ENCODE assay signal across 15 cellular contexts in the genomic region with DNA sequence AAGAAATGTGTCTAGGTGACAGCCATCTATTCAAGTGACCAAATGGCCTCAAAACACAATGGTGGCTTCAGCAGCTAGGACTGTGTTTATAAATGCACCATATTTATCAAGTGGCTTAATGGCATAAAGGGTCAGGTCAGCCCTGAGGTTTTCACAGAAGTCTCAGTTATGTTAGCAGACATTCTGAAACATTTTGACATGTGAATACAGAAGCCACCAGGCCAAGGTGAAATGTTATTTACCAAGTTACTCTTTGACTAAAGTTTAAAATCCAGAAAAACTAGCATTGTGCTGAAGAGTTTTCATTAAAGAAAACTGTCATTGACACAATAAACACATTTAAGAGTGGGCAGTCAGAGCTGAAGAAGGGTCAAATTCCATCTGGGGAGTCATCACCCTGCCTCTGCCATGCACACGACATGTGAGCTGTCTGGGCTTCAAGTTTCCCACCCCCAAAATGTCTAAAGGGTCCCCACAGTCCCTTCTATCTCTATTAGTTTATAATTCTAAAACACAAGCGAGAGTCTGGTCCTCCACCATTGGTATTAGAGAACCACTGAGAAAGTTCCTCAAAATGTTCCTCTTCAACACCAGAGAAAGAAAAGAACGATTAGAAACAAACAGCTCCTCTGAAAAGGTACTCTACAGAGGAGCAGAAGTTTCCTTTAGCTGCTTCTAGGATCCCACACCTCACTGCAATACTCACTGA.
DNase-seq lines count a peak whose midpoint lies in the region; ATAC-seq, FAIRE-seq and TF ChIP-seq lines count a peak whose summit lies in the region.
"Had no signal": no experiment of that assay in that cellular context is flagged by ENCODE, and none has a peak within 500 bp of the region (broad histone marks: within the 10 kb centered on the region; RNA-seq: fewer than 3 reads in every experiment).

No MANE protein-coding gene starts in this region.

- ATAC-seq in A549 (peak; percentile 16 to 30; a peak in 2 of 6 replicates), gastroesophageal sphincter (no peak)
- ATAC-seq: effector memory CD8-positive, alpha-beta T cell had no signal

- no peak overlapping the region for H3K9ac ChIP-seq in neural progenitor cell

- peaks cover 60% of the 10 kb centered on the region for H3F3A ChIP-seq in neural progenitor cell (ENCODE audit: low read depth)

- POLR2A ChIA-PET in A549 (lab: Yijun Ruan, JAX) = no interaction called here

- no peaks in the 10 kb centered on the region for H4K20me1 ChIP-seq in neural progenitor cell (ENCODE audit: low read depth)

- in situ Hi-C loops in GM13976 (cut with MboI; ENCODE audit: low sequenced_read_pairs, unreplicated experiment) = no loop called here

- TF ChIP-seq RAD21 in A549 (conservative IDR thresholded peaks at IDR 0.05 in 1 of 2, IDR thresholded peaks at IDR 0.05 in 1 of 2) = no peak

- WGBS in A549 (ENCODE audit: missing lambda C conversion rate) = 76% methylated on average over 3 of the region's 3 CpGs
- 80% methylated on average over 3 of the region's 3 CpGs for WGBS in gastroesophageal sphincter (ENCODE audit: low coverage in 1 of 2), 2 donors

- no peak overlapping the region for H3K27ac Mint-ChIP-seq in neural progenitor cell
- H3K27ac Mint-ChIP-seq: activated naive CD4-positive, alpha-beta T cell treated with anti-CD3 and anti-CD28 coated beads, Interleukin-2, amount 10 ng/mL, durations not matched to agents 7 days and 5 days had no signal

- no peak overlapping the region for H2AFZ ChIP-seq in neural progenitor cell (replicated peaks)

- TF ChIP-seq POLR2A in A549 (IDR thresholded peaks at IDR 0.05; ENCODE audit: low read length) (no peak), gastroesophageal sphincter (IDR thresholded peaks at IDR 0.05) (no peak)

- TF ChIP-seq EP300 in A549 (IDR thresholded peaks at IDR 0.05) (no peak), gastroesophageal sphincter (IDR thresholded peaks at IDR 0.05) (no peak)

- peaks cover 41% of the 10 kb centered on the region for H3K4me1 ChIP-seq in A549
- H3K4me1 ChIP-seq in gastroesophageal sphincter = peaks cover 3 to 41% (median 6%) of the 10 kb centered on the region in 3 donors
- H3K4me1 ChIP-seq in neural progenitor cell = peaks cover 50% of the 10 kb centered on the region

- H3K4me2 ChIP-seq in A549 = peak overlapping the region; percentile 29
- peak overlapping the region; percentile 48 for H3K4me2 ChIP-seq in neural progenitor cell

- DNase-seq in A549 (ENCODE audit: low read depth in 1 of 2, low spot score in 1 of 2) = no peak
- peak; percentile 13 for DNase-seq in NCI-H69 (lab: John Stamatoyannopoulos, UW)
- DNase-seq in neural progenitor cell (ENCODE audit: low spot score) = no peak
- no peak for DNase-seq in GM13976 (ENCODE audit: low spot score)
- DNase-seq in nucleus accumbens (lab: John Stamatoyannopoulos, UW) = no peak
- no peak for DNase-seq in DMS 273 (lab: John Stamatoyannopoulos, UW; ENCODE audit: unreplicated experiment)
- DNase-seq in NCI-H2171 treated with DMSO at 0.1 percent for 48 hours (lab: John Stamatoyannopoulos, UW) = no peak
- DNase-seq: activated CD4-positive, CD25-positive, alpha-beta regulatory T cell; activated naive CD4-positive, alpha-beta T cell treated with anti-CD3 and anti-CD28 coated beads, Interleukin-2, amount 10 ng/mL, durations not matched to agents 7 days and 5 days; effector memory CD8-positive, alpha-beta T cell; foreskin melanocyte; stimulated activated CD4-positive, alpha-beta T cell treated with anti-CD3 and anti-CD28 coated beads, Interleukin-1b, Interleukin-23, amount 100 ng/mL, for 48 hours had no signal

- no peaks in the 10 kb centered on the region for H3K36me3 Mint-ChIP-seq in neural progenitor cell
- H3K36me3 Mint-ChIP-seq: activated naive CD4-positive, alpha-beta T cell treated with anti-CD3 and anti-CD28 coated beads, Interleukin-2, amount 10 ng/mL, durations not matched to agents 7 days and 5 days had no signal

- no peaks in the 10 kb centered on the region for H3K9me3 Mint-ChIP-seq in neural progenitor cell
- H3K9me3 Mint-ChIP-seq: activated naive CD4-positive, alpha-beta T cell treated with anti-CD3 and anti-CD28 coated beads, Interleukin-2, amount 10 ng/mL, durations not matched to agents 7 days and 5 days; effector memory CD8-positive, alpha-beta T cell had no signal

- CTCF ChIA-PET in A549 (lab: Yijun Ruan, JAX) = interaction anchor here (0.6 to 1.8 kb wide), 7 partner anchors 16 to 441 kb away, joined by 3 to 7 read pairs (median 3); no protein-coding TSS in a partner anchor

- H3K27me3 ChIP-seq in gastroesophageal sphincter = no peaks in the 10 kb centered on the region
- no peaks in the 10 kb centered on the region for H3K27me3 ChIP-seq in neural progenitor cell

- H3K4me3 ChIP-seq in A549 (no peak overlapping the region), gastroesophageal sphincter (no peak overlapping the region), neural progenitor cell (no peak overlapping the region)
- H3K4me3 ChIP-seq: thoracic aorta had no signal

- no peaks in the 10 kb centered on the region for H3K36me3 ChIP-seq in gastroesophageal sphincter
- no peaks in the 10 kb centered on the region for H3K36me3 ChIP-seq in neural progenitor cell
- H3K36me3 ChIP-seq: thoracic aorta had no signal

- FAIRE-seq in A549 (lab: Jason Lieb, UNC) = no peak
- FAIRE-seq: bronchial epithelial cell had no signal

- H3K79me2 ChIP-seq in neural progenitor cell (ENCODE audit: low read depth) = no peaks in the 10 kb centered on the region

- peaks cover 6% of the 10 kb centered on the region for H3K4me1 Mint-ChIP-seq in neural progenitor cell

- H3K4me3 Mint-ChIP-seq in neural progenitor cell = no peak overlapping the region
- H3K4me3 Mint-ChIP-seq: activated naive CD4-positive, alpha-beta T cell treated with anti-CD3 and anti-CD28 coated beads, Interleukin-2, amount 10 ng/mL, durations not matched to agents 7 days and 5 days; effector memory CD8-positive, alpha-beta T cell had no signal

- no peaks in the 10 kb centered on the region for H3K9me3 ChIP-seq in A549
- no peaks in the 10 kb centered on the region for H3K9me3 ChIP-seq in gastroesophageal sphincter
- H3K9me3 ChIP-seq in neural progenitor cell (ENCODE audit: low read depth) = no peaks in the 10 kb centered on the region
- H3K9me3 ChIP-seq: thoracic aorta had no signal

- TF ChIP-seq CTCF in A549 (IDR thresholded peaks at IDR 0.05) (no peak), gastroesophageal sphincter (IDR thresholded peaks at IDR 0.05) (no peak), neural progenitor cell (IDR thresholded peaks at IDR 0.05) (no peak), GM13976 (IDR thresholded peaks at IDR 0.05; ENCODE audit: borderline replicate concordance, control extremely low read depth, extremely low read depth, insufficient read depth, missing control alignments) (no peak)

- peaks cover 4% of the 10 kb centered on the region for H3K27me3 Mint-ChIP-seq in neural progenitor cell (ENCODE audit: insufficient read depth, low read depth)
- H3K27me3 Mint-ChIP-seq: activated naive CD4-positive, alpha-beta T cell treated with anti-CD3 and anti-CD28 coated beads, Interleukin-2, amount 10 ng/mL, durations not matched to agents 7 days and 5 days; effector memory CD8-positive, alpha-beta T cell had no signal

- peak overlapping the region; percentile 33 to 61; a peak in 4 of 6 replicates for H3K27ac ChIP-seq in A549
- peak overlapping the region in 3 of 4 donors; percentile 63 to 78 (median 69) for H3K27ac ChIP-seq in gastroesophageal sphincter
- peak overlapping the region; percentile 83 for H3K27ac ChIP-seq in neural progenitor cell

TF ChIP-seq in A549, 52 proteins besides CTCF, POLR2A, EP300 and RAD21:
- TF ChIP-seq KDM5A (IDR thresholded peaks at IDR 0.05) = no peak
- TF ChIP-seq HOXB5 (CRISPR knock-in tag; IDR thresholded peaks at IDR 0.05) = no peak
- no peak for TF ChIP-seq HDAC2 (IDR thresholded peaks at IDR 0.05)
- TF ChIP-seq ZFP36 (IDR thresholded peaks at IDR 0.05; ENCODE audit: borderline replicate concordance, partially characterized antibody) = no peak
- TF ChIP-seq TP53 (CRISPR knock-in tag; IDR thresholded peaks at IDR 0.05) = no peak
- TF ChIP-seq RFX5 (IDR thresholded peaks at IDR 0.05) = no peak
- no peak for TF ChIP-seq CEBPB (IDR thresholded peaks at IDR 0.05)
- TF ChIP-seq, protein P1, sequence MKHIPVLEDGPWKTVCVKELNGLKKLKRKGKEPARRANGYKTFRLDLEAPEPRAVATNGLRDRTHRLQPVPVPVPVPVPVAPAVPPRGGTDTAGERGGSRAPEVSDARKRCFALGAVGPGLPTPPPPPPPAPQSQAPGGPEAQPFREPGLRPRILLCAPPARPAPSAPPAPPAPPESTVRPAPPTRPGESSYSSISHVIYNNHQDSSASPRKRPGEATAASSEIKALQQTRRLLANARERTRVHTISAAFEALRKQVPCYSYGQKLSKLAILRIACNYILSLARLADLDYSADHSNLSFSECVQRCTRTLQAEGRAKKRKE (CRISPR knock-in tag; IDR thresholded peaks at IDR 0.05; ENCODE audit: low read depth) = no peak
